28 cellular contexts compared by ENCODE assay signal in genomic region chrX:71099736-71100135, GRCh38. TPM values are rescaled to one million over a fixed set of nuclear protein-coding genes. Genes with fewer than 3 reads are reported as not detected.
A peak's percentile ranks its signal among the peaks of the same experiment; 100 is the strongest.
DNase-seq lines count a peak whose midpoint lies in the region; ATAC-seq and TF ChIP-seq lines count a peak whose summit lies in the region.
"Had no signal": no experiment of that assay in that cellular context is flagged by ENCODE, and none has a peak within 500 bp of the region (broad histone marks: within the 10 kb centered on the region; RNA-seq: fewer than 3 reads in every experiment).

No MANE protein-coding gene starts in this region.

- H3K4me1 ChIP-seq in NT2/D1 (ENCODE audit: insufficient read depth, insufficient read length) (peaks cover 21% of the 10 kb centered on the region), iPS-18a (ENCODE audit: control insufficient read depth, low read depth, low read length) (peaks cover 10% of the 10 kb centered on the region), tibial nerve (peaks cover 0 to 47% (median 6%) of the 10 kb centered on the region in 4 donors)

- ATAC-seq in HG03135 (IDR thresholded peaks at IDR 0.05; ENCODE audit: unreplicated experiment) (no peak), HG02642 (IDR thresholded peaks at IDR 0.05; ENCODE audit: poor library complexity, unreplicated experiment) (no peak)
- ATAC-seq: GM12878; mucosa of descending colon; stimulated activated naive CD8-positive, alpha-beta T cell treated with anti-CD3 and anti-CD28 coated beads, Interleukin-15, amount 100 ng/mL, for 72 hours had no signal

- no peak for TF ChIP-seq EP300 in tibial nerve (IDR thresholded peaks at IDR 0.05)

- DNase-seq in activated CD4-positive, alpha-beta T cell treated with anti-CD3 and anti-CD28 coated beads, Interleukin-2, amount 10 ng/mL, durations not matched to agents 24 days and 14 days: no peak
- DNase-seq in activated CD4-positive, alpha-beta T cell treated with anti-CD3 and anti-CD28 coated beads for 1 hour: no peak
- peak; percentile 57 for DNase-seq in NT2/D1 (ENCODE audit: low read depth, low spot score)
- DNase-seq in progenitor cell of endocrine pancreas (ENCODE audit: low spot score, unreplicated experiment): no peak
- no peak for DNase-seq in tibial nerve (ENCODE audit: low spot score in 2 of 2)
- DNase-seq: 8988T; activated CD4-positive, alpha-beta T cell treated with anti-CD3 and anti-CD28 coated beads, Interleukin-2, amount 10 ng/mL, durations not matched to agents 7 days and 5 days; activated CD8-positive, alpha-beta memory T cell treated with anti-CD3 and anti-CD28 coated beads, Interleukin-2, amount 50 U/mL, for 48 hours; activated effector memory CD4-positive, alpha-beta T cell treated with anti-CD3 and anti-CD28 coated beads, Interleukin-2, amount 50 U/mL, for 16 hours; AML-193; dermis blood vessel endothelial cell; mucosa of descending colon; NCI-H2107; NCI-H524 treated with DMSO at 0.1 percent for 48 hours; stimulated activated CD4-positive, alpha-beta T cell treated with anti-CD3 and anti-CD28 coated beads, Interleukin-4, amount 100 ng/mL, for 24 hours; stimulated activated naive CD8-positive, alpha-beta T cell treated with anti-CD3 and anti-CD28 coated beads, Interleukin-15, amount 100 ng/mL, for 72 hours; T-helper 2 cell; transverse colon had no signal

- intact Hi-C loops in activated CD4-positive, alpha-beta T cell treated with anti-CD3 and anti-CD28 coated beads, Interleukin-2, amount 10 ng/mL, durations not matched to agents 24 days and 14 days (cut with micrococcal nuclease): loop anchor here (10.0 kb wide), 1 partner anchor 155 kb away; the partner anchor contains the start of gene ZMYM3

- peak overlapping the region; percentile 28 for H3K4me3 ChIP-seq in NT2/D1 (ENCODE audit: insufficient read length, low read depth)
- peak overlapping the region; percentile 17 for H3K4me3 ChIP-seq in iPS-18a (ENCODE audit: low read length)
- no peak overlapping the region for H3K4me3 ChIP-seq in tibial nerve
- H3K4me3 ChIP-seq: GM12878, mucosa of descending colon, smooth muscle cell, transverse colon had no signal

- no peak overlapping the region for H3K4me3 Mint-ChIP-seq in activated CD4-positive, alpha-beta T cell treated with anti-CD3 and anti-CD28 coated beads, Interleukin-2, amount 10 ng/mL, durations not matched to agents 24 days and 14 days
- H3K4me3 Mint-ChIP-seq in progenitor cell of endocrine pancreas (ENCODE audit: low read depth): peak overlapping the region; percentile 35
- H3K4me3 Mint-ChIP-seq: activated CD4-positive, alpha-beta T cell treated with anti-CD3 and anti-CD28 coated beads, Interleukin-2, amount 10 ng/mL, durations not matched to agents 7 days and 5 days had no signal

- H3K27ac ChIP-seq in iPS-18a (ENCODE audit: low read length) (no peak overlapping the region), tibial nerve (no peak overlapping the region)
- H3K27ac ChIP-seq: transverse colon had no signal

- H3K27me3 Mint-ChIP-seq in activated CD4-positive, alpha-beta T cell treated with anti-CD3 and anti-CD28 coated beads, Interleukin-2, amount 10 ng/mL, durations not matched to agents 24 days and 14 days: no peaks in the 10 kb centered on the region
- no peaks in the 10 kb centered on the region for H3K27me3 Mint-ChIP-seq in progenitor cell of endocrine pancreas
- H3K27me3 Mint-ChIP-seq: activated CD4-positive, alpha-beta T cell treated with anti-CD3 and anti-CD28 coated beads, Interleukin-2, amount 10 ng/mL, durations not matched to agents 7 days and 5 days; stimulated activated naive CD8-positive, alpha-beta T cell treated with anti-CD3 and anti-CD28 coated beads, Interleukin-15, amount 100 ng/mL, for 72 hours had no signal

- H3K9me3 ChIP-seq in NT2/D1 (ENCODE audit: insufficient read depth, low read length) (no peaks in the 10 kb centered on the region), iPS-18a (ENCODE audit: control insufficient read depth, low read depth, low read length) (no peaks in the 10 kb centered on the region), tibial nerve (no peaks in the 10 kb centered on the region)
- H3K9me3 ChIP-seq: mucosa of descending colon, transverse colon had no signal

- WGBS in tibial nerve, 2 donors: 61 to 68% methylated on average over 2 to 4 of the region's 4 CpGs

- no peak for TF ChIP-seq CTCF in progenitor cell of endocrine pancreas (IDR thresholded peaks at IDR 0.05; ENCODE audit: unreplicated experiment)
- TF ChIP-seq CTCF in tibial nerve (IDR thresholded peaks at IDR 0.05): no peak

- H3K9ac ChIP-seq in NT2/D1 (ENCODE audit: insufficient read length, low read depth) (no peak overlapping the region), iPS-18a (ENCODE audit: low read length) (no peak overlapping the region)

- H3K36me3 ChIP-seq in NT2/D1 (ENCODE audit: insufficient read depth, insufficient read length, low read length): peaks cover 10% of the 10 kb centered on the region
- H3K36me3 ChIP-seq in iPS-18a (ENCODE audit: control insufficient read depth, low read depth, low read length): no peaks in the 10 kb centered on the region
- H3K36me3 ChIP-seq in tibial nerve: no peaks in the 10 kb centered on the region
- H3K36me3 ChIP-seq: transverse colon had no signal

- H3K36me3 Mint-ChIP-seq in activated CD4-positive, alpha-beta T cell treated with anti-CD3 and anti-CD28 coated beads, Interleukin-2, amount 10 ng/mL, durations not matched to agents 24 days and 14 days (ENCODE audit: low read depth): peaks cover 15% of the 10 kb centered on the region
- H3K36me3 Mint-ChIP-seq in progenitor cell of endocrine pancreas (ENCODE audit: insufficient read depth): peaks cover 4% of the 10 kb centered on the region

- no peak for TF ChIP-seq POLR2A in tibial nerve (IDR thresholded peaks at IDR 0.05)

- H3K4me1 Mint-ChIP-seq in activated CD4-positive, alpha-beta T cell treated with anti-CD3 and anti-CD28 coated beads, Interleukin-2, amount 10 ng/mL, durations not matched to agents 24 days and 14 days: peaks cover 55% of the 10 kb centered on the region
- peaks cover 36% of the 10 kb centered on the region for H3K4me1 Mint-ChIP-seq in progenitor cell of endocrine pancreas (ENCODE audit: low read depth)

- H3K27me3 ChIP-seq in NT2/D1 (ENCODE audit: insufficient read depth, insufficient read length): peaks cover 11% of the 10 kb centered on the region
- H3K27me3 ChIP-seq in iPS-18a (ENCODE audit: control insufficient read depth, insufficient read depth, low read length): peaks cover 14% of the 10 kb centered on the region
- H3K27me3 ChIP-seq in tibial nerve: peaks cover 0 to 7% of the 10 kb centered on the region in 2 donors
- H3K27me3 ChIP-seq: transverse colon had no signal

- H3K9me3 Mint-ChIP-seq in activated CD4-positive, alpha-beta T cell treated with anti-CD3 and anti-CD28 coated beads, Interleukin-2, amount 10 ng/mL, durations not matched to agents 24 days and 14 days: no peaks in the 10 kb centered on the region
- H3K9me3 Mint-ChIP-seq in progenitor cell of endocrine pancreas (ENCODE audit: low read depth): peaks cover 3% of the 10 kb centered on the region
- H3K9me3 Mint-ChIP-seq: activated CD4-positive, alpha-beta T cell treated with anti-CD3 and anti-CD28 coated beads, Interleukin-2, amount 10 ng/mL, durations not matched to agents 7 days and 5 days; stimulated activated naive CD8-positive, alpha-beta T cell treated with anti-CD3 and anti-CD28 coated beads, Interleukin-15, amount 100 ng/mL, for 72 hours had no signal

- peak overlapping the region; percentile 32 for H3K27ac Mint-ChIP-seq in activated CD4-positive, alpha-beta T cell treated with anti-CD3 and anti-CD28 coated beads, Interleukin-2, amount 10 ng/mL, durations not matched to agents 24 days and 14 days
- no peak overlapping the region for H3K27ac Mint-ChIP-seq in progenitor cell of endocrine pancreas
- H3K27ac Mint-ChIP-seq: activated CD4-positive, alpha-beta T cell treated with anti-CD3 and anti-CD28 coated beads, Interleukin-2, amount 10 ng/mL, durations not matched to agents 7 days and 5 days had no signal

RNA-seq across cellular contexts. Expression of gene FOXO4, which starts 4.1 kb away (rescaled TPM):
- 9.4 and 9.8 TPM in 2 replicates for total RNA-seq in activated CD4-positive, alpha-beta T cell treated with anti-CD3 and anti-CD28 coated beads, Interleukin-2, amount 10 ng/mL, durations not matched to agents 24 days and 14 days
- total RNA-seq in progenitor cell of endocrine pancreas: 35.1 and 41.0 TPM in 2 replicates
- total RNA-seq in tibial nerve: 10 to 100 TPM; 18.9 to 35.4 (median 30.5) TPM

RNA-seq across cellular contexts. Expression of gene CXorf65, which starts 6.8 kb away (rescaled TPM):
- 17.9 and 24.9 TPM in 2 replicates for total RNA-seq in activated CD4-positive, alpha-beta T cell treated with anti-CD3 and anti-CD28 coated beads, Interleukin-2, amount 10 ng/mL, durations not matched to agents 24 days and 14 days
- not detected in 2 replicates for total RNA-seq in progenitor cell of endocrine pancreas
- not detected for total RNA-seq in tibial nerve
- total RNA-seq: cardiac septum, dermis blood vessel endothelial cell, endothelial cell of umbilical vein, M059J, RPMI7951, SK-MEL-5, smooth muscle cell, transverse colon had no signal

RNA-seq across cellular contexts. Expression of gene IL2RG, which starts 11.6 kb away (rescaled TPM):
- total RNA-seq in activated CD4-positive, alpha-beta T cell treated with anti-CD3 and anti-CD28 coated beads, Interleukin-2, amount 10 ng/mL, durations not matched to agents 24 days and 14 days: 337 and 348 TPM in 2 replicates
- total RNA-seq in progenitor cell of endocrine pancreas: 0.16 and 0.41 TPM in 2 replicates
- 10 to 100 TPM in 1 of 4 donors, 1 to 10 TPM in 3; 4.6 to 12.2 (median 5.5) TPM for total RNA-seq in tibial nerve
- total RNA-seq: endothelial cell of umbilical vein, RPMI7951, SK-MEL-5, smooth muscle cell had no signal

RNA-seq across cellular contexts. Expression of gene MED12, which starts 18.7 kb away (rescaled TPM):
- total RNA-seq in activated CD4-positive, alpha-beta T cell treated with anti-CD3 and anti-CD28 coated beads, Interleukin-2, amount 10 ng/mL, durations not matched to agents 24 days and 14 days: 61.0 and 65.9 TPM in 2 replicates
- total RNA-seq in progenitor cell of endocrine pancreas: 106 and 123 TPM in 2 replicates
- 10 to 100 TPM; 30.8 to 65.8 (median 48.3) TPM for total RNA-seq in tibial nerve

RNA-seq across cellular contexts. Expression of gene SNX12, which starts 31.6 kb away (rescaled TPM):
- 56.0 and 57.1 TPM in 2 replicates for total RNA-seq in activated CD4-positive, alpha-beta T cell treated with anti-CD3 and anti-CD28 coated beads, Interleukin-2, amount 10 ng/mL, durations not matched to agents 24 days and 14 days
- total RNA-seq in progenitor cell of endocrine pancreas (68.9 and 77.0 TPM in 2 replicates), tibial nerve (10 to 100 TPM; 41.6 to 52.2 (median 43.1) TPM)

Comparison
In these comparisons a context has a peak if more than half of its experiments do, and no peak if none do; other contexts are left out.
1. H3K4me3 ChIP-seq: peak in NT2/D1 (single experiment) and iPS-18a (single experiment); none in tibial nerve (0 of 4).
2. RNA of gene CXorf65, which starts 6.8 kb away (total RNA-seq): 17.9 to 24.9 TPM in activated CD4-positive, alpha-beta T cell treated with anti-CD3 and anti-CD28 coated beads, Interleukin-2, amount 10 ng/mL, durations not matched to agents 24 days and 14 days; not detected in progenitor cell of endocrine pancreas and not detected in tibial nerve; every median in the first group is over 10 times any median in the second.
3. RNA of gene IL2RG, which starts 11.6 kb away (total RNA-seq): 337 to 348 TPM in activated CD4-positive, alpha-beta T cell treated with anti-CD3 and anti-CD28 coated beads, Interleukin-2, amount 10 ng/mL, durations not matched to agents 24 days and 14 days; 4.6 to 12.2 TPM in tibial nerve and 0.16 to 0.41 TPM in progenitor cell of endocrine pancreas; every median in the first group is over 10 times any median in the second.